ENCODE assay signal across 11 cellular contexts in genomic region chr15:99443768-99444446, GRCh38.
DNase-seq lines count a peak whose midpoint lies in the region; ATAC-seq and TF ChIP-seq lines count a peak whose summit lies in the region.
"Had no signal": no experiment of that assay in that cellular context is flagged by ENCODE, and none has a peak within 500 bp of the region (broad histone marks: within the 10 kb centered on the region; RNA-seq: fewer than 3 reads in every experiment).

No MANE protein-coding gene starts in this region.

- POLR2A ChIA-PET in activated CD8-positive, alpha-beta T cell treated with anti-CD3 and anti-CD28 coated beads for 36 hours (lab: Charles Lee), result interaction anchor here (1.1 kb wide), 1 partner anchor 10 kb away, joined by 3 read pairs; no protein-coding TSS in a partner anchor

- no peak for TF ChIP-seq CTCF in GM13976 (IDR thresholded peaks at IDR 0.05; ENCODE audit: borderline replicate concordance, control extremely low read depth, extremely low read depth, insufficient read depth, missing control alignments)
- no peak for TF ChIP-seq CTCF in activated CD8-positive, alpha-beta T cell treated with anti-CD3 and anti-CD28 coated beads for 36 hours (IDR thresholded peaks at IDR 0.05)

- H3K27me3 Mint-ChIP-seq in activated CD8-positive, alpha-beta T cell treated with anti-CD3 and anti-CD28 coated beads for 36 hours, result no peaks in the 10 kb centered on the region

- DNase-seq in GM13976 (ENCODE audit: low spot score) (peak; percentile 23), right cardiac atrium (peak in 2 of 3 donors; percentile 39 to 55), NCI-H524 treated with DMSO at 0.1 percent for 48 hours (lab: John Stamatoyannopoulos, UW) (no peak), NAMALWA (ENCODE audit: low spot score) (no peak)
- DNase-seq in activated CD8-positive, alpha-beta T cell treated with anti-CD3 and anti-CD28 coated beads for 36 hours, result no peak
- DNase-seq in stimulated activated CD8-positive, alpha-beta memory T cell treated with anti-CD3 and anti-CD28 coated beads, Interleukin-4, amount 100 ng/mL, for 48 hours, result peak; percentile 12
- DNase-seq: DMS79, KG1, SHP77 had no signal

- peak overlapping the region; percentile 27 for H3K27ac Mint-ChIP-seq in activated CD8-positive, alpha-beta T cell treated with anti-CD3 and anti-CD28 coated beads for 36 hours

- no peak overlapping the region for H3K4me3 ChIP-seq in right cardiac atrium (ENCODE audit: low read length)
- H3K4me3 ChIP-seq: HAP-1 had no signal

- in situ Hi-C loops in GM13976 (cut with MboI; ENCODE audit: low sequenced_read_pairs, unreplicated experiment), result no loop called here

- no peaks in the 10 kb centered on the region for H3K27me3 ChIP-seq in right cardiac atrium (ENCODE audit: control insufficient read depth, insufficient read depth)

- H3K27ac ChIP-seq in right cardiac atrium (ENCODE audit: low read length), result no peak overlapping the region

- WGBS in right cardiac atrium, result 76% methylated on average over 13 of the region's 13 CpGs

- H3K4me3 Mint-ChIP-seq in activated CD8-positive, alpha-beta T cell treated with anti-CD3 and anti-CD28 coated beads for 36 hours, result no peak overlapping the region

- no peaks in the 10 kb centered on the region for H3K9me3 Mint-ChIP-seq in activated CD8-positive, alpha-beta T cell treated with anti-CD3 and anti-CD28 coated beads for 36 hours

- intact Hi-C loops in activated CD8-positive, alpha-beta T cell treated with anti-CD3 and anti-CD28 coated beads for 36 hours (cut with micrococcal nuclease), result loop anchor here (10.0 kb wide), 1 partner anchor 261 kb away; no protein-coding TSS in a partner anchor
- intact Hi-C loops in right cardiac atrium (cut with DNase I), result loop anchor here in 1 of 4 donors (10.0 kb wide), 1 partner anchor 261 kb away; no protein-coding TSS in a partner anchor

- H3K4me1 Mint-ChIP-seq in activated CD8-positive, alpha-beta T cell treated with anti-CD3 and anti-CD28 coated beads for 36 hours (ENCODE audit: low read depth), result peaks cover 53% of the 10 kb centered on the region

- no peaks in the 10 kb centered on the region for H3K36me3 Mint-ChIP-seq in activated CD8-positive, alpha-beta T cell treated with anti-CD3 and anti-CD28 coated beads for 36 hours (ENCODE audit: low read depth)

- H3K4me1 ChIP-seq in right cardiac atrium (ENCODE audit: control insufficient read depth, insufficient read depth, low read length), result peaks cover 13% of the 10 kb centered on the region

- CTCF ChIA-PET in activated CD8-positive, alpha-beta T cell treated with anti-CD3 and anti-CD28 coated beads for 36 hours (lab: Charles Lee), result interaction anchor here (0.8 kb wide), 1 partner anchor 260 kb away, joined by 3 read pairs; no protein-coding TSS in a partner anchor

- peak; percentile 59 for ATAC-seq in activated CD8-positive, alpha-beta T cell treated with anti-CD3 and anti-CD28 coated beads for 36 hours
- ATAC-seq in right cardiac atrium (no peak), GM21360 (IDR thresholded peaks at IDR 0.05; ENCODE audit: unreplicated experiment) (no peak)

- no peaks in the 10 kb centered on the region for H3K9me3 ChIP-seq in right cardiac atrium (ENCODE audit: control insufficient read depth, low read length)
- H3K9me3 ChIP-seq: HAP-1 had no signal

Comparison
In these comparisons a context has a peak if more than half of its experiments do, and no peak if none do; other contexts are left out.
1. DNase-seq: peak in GM13976 (single experiment), right cardiac atrium (2 of 3) and stimulated activated CD8-positive, alpha-beta memory T cell treated with anti-CD3 and anti-CD28 coated beads, Interleukin-4, amount 100 ng/mL, for 48 hours (single experiment); none in activated CD8-positive, alpha-beta T cell treated with anti-CD3 and anti-CD28 coated beads for 36 hours (single experiment), NCI-H524 treated with DMSO at 0.1 percent for 48 hours (single experiment) and NAMALWA (single experiment).